In genomic region chr6:44057238-44057930, GRCh38 we compare ENCODE assay signal across 10 cellular contexts.
DNase-seq lines count a peak whose midpoint lies in the region; ATAC-seq and TF ChIP-seq lines count a peak whose summit lies in the region.
"Had no signal": no experiment of that assay in that cellular context is flagged by ENCODE, and none has a peak within 500 bp of the region (broad histone marks: within the 10 kb centered on the region; RNA-seq: fewer than 3 reads in every experiment).

No MANE protein-coding gene starts in this region.

- no peaks in the 10 kb centered on the region for H3K27me3 ChIP-seq in gastroesophageal sphincter
- no peaks in the 10 kb centered on the region for H3K27me3 ChIP-seq in smooth muscle cell (ENCODE audit: low read depth)
- H3K27me3 ChIP-seq: body of pancreas had no signal

- TF ChIP-seq EP300 in gastroesophageal sphincter (IDR thresholded peaks at IDR 0.05) = no peak

- peaks cover 0 to 62% (median 29%) of the 10 kb centered on the region in 3 donors for H3K4me1 ChIP-seq in gastroesophageal sphincter
- H3K4me1 ChIP-seq in smooth muscle cell (ENCODE audit: low read depth) = peaks cover 8% of the 10 kb centered on the region
- H3K4me1 ChIP-seq: body of pancreas had no signal

- H3F3A ChIP-seq in smooth muscle cell (ENCODE audit: low read depth) = peaks cover 40% of the 10 kb centered on the region

- peak; percentile 33 for DNase-seq in EH (ENCODE audit: low read depth)
- no peak for DNase-seq in smooth muscle cell (lab: John Stamatoyannopoulos, UW; ENCODE audit: unreplicated experiment)
- DNase-seq in SIG-M5 (lab: John Stamatoyannopoulos, UW) = no peak
- DNase-seq in HuH-7.5 (ENCODE audit: low spot score) = no peak
- no peak for DNase-seq in stimulated activated CD4-positive, alpha-beta T cell treated with anti-CD3 and anti-CD28 coated beads, Interleukin-4, amount 100 ng/mL, for 24 hours
- DNase-seq: body of pancreas, NCI-H2227 treated with DMSO at 0.1 percent for 48 hours had no signal

- no peaks in the 10 kb centered on the region for H3K9me3 ChIP-seq in gastroesophageal sphincter
- no peaks in the 10 kb centered on the region for H3K9me3 ChIP-seq in smooth muscle cell (replicated peaks; ENCODE audit: low read depth)
- H3K9me3 ChIP-seq: body of pancreas had no signal

- H3K79me2 ChIP-seq in smooth muscle cell (ENCODE audit: low read depth) = no peaks in the 10 kb centered on the region

- H3K36me3 ChIP-seq in gastroesophageal sphincter = no peaks in the 10 kb centered on the region
- H3K36me3 ChIP-seq in smooth muscle cell (ENCODE audit: low read depth) = no peaks in the 10 kb centered on the region

- H4K20me1 ChIP-seq in smooth muscle cell (ENCODE audit: low read depth) = no peaks in the 10 kb centered on the region

- peak overlapping the region; percentile 17 for H3K27ac ChIP-seq in angular gyrus (ENCODE audit: low read depth, low read length)
- H3K27ac ChIP-seq in gastroesophageal sphincter = peak overlapping the region in 3 of 4 donors; percentile 77 to 84 (median 78)
- H3K27ac ChIP-seq in smooth muscle cell (ENCODE audit: low read depth) = peak overlapping the region; percentile 96

- H3K4me3 ChIP-seq in gastroesophageal sphincter (no peak overlapping the region), smooth muscle cell (no peak overlapping the region)
- H3K4me3 ChIP-seq: body of pancreas had no signal

- no peak overlapping the region for H2AFZ ChIP-seq in smooth muscle cell (ENCODE audit: low read depth)

- TF ChIP-seq CTCF in gastroesophageal sphincter (IDR thresholded peaks at IDR 0.05) = no peak
- TF ChIP-seq CTCF in smooth muscle cell (IDR thresholded peaks at IDR 0.05; ENCODE audit: borderline replicate concordance, insufficient read depth, poor library complexity, severe bottlenecking) = no peak

- WGBS in gastroesophageal sphincter (ENCODE audit: low coverage in 1 of 2), 2 donors = 39% methylated on average over 2 of the region's 4 CpGs; no CpG with 5 or more reads in 1 of the 2 donors
- WGBS in smooth muscle cell (ENCODE audit: low lambda C conversion rate) = 66% methylated on average over 4 of the region's 4 CpGs

- no peak for TF ChIP-seq POLR2A in gastroesophageal sphincter (IDR thresholded peaks at IDR 0.05)

- H3K4me2 ChIP-seq in smooth muscle cell = peak overlapping the region; percentile 55

- ATAC-seq in gastroesophageal sphincter = no peak
- ATAC-seq in GM18867 (IDR thresholded peaks at IDR 0.05; ENCODE audit: unreplicated experiment) = no peak
- ATAC-seq: body of pancreas had no signal

- peak overlapping the region; percentile 73 for H3K9ac ChIP-seq in smooth muscle cell (ENCODE audit: low read depth)

Comparison
In these comparisons a context has a peak if more than half of its experiments do, and no peak if none do; other contexts are left out.
1. H3K27ac ChIP-seq: peak in every context shown above with its lines; median percentile 96 in smooth muscle cell; 78 in gastroesophageal sphincter; 17 in angular gyrus.